ENCODE assay signal across 1 cellular context in genomic region chr12:72444125-72444524, GRCh38.
TF ChIP-seq lines count a peak whose summit lies in the region.

No MANE protein-coding gene starts in this region.

TF ChIP-seq in H1, 55 proteins besides CTCF, POLR2A, EP300 and RAD21:
- TF ChIP-seq TCF12 (IDR thresholded peaks at IDR 0.05; ENCODE audit: low read depth, low read length): no peak
- no peak for TF ChIP-seq CEBPB (IDR thresholded peaks at IDR 0.05; ENCODE audit: low read depth, low read length)
- no peak for TF ChIP-seq BACH1 (IDR thresholded peaks at IDR 0.05; ENCODE audit: low read length)
TF ChIP-seq in H1: peak in this region for 0.
